In genomic region chr14:88478931-88479330, GRCh38 we compare ENCODE assay signal across 26 cellular contexts.
A peak's percentile ranks its signal among the peaks of the same experiment; 100 is the strongest.
DNase-seq lines count a peak whose midpoint lies in the region; ATAC-seq and FAIRE-seq lines count a peak whose summit lies in the region.
"Had no signal": no experiment of that assay in that cellular context is flagged by ENCODE, and none has a peak within 500 bp of the region (broad histone marks: within the 10 kb centered on the region; RNA-seq: fewer than 3 reads in every experiment).

No MANE protein-coding gene starts in this region.

- H3K4me1 ChIP-seq in trophoblast cell (ENCODE audit: control insufficient read depth in 1 of 2, insufficient read depth in 2 of 2, low read length in 2 of 2) = peaks cover 14 to 24% of the 10 kb centered on the region in 2 experiments
- H3K4me1 ChIP-seq: A549 had no signal

- no peak overlapping the region for H4K8ac ChIP-seq in trophoblast cell (ENCODE audit: low read depth, low read length)

- no peak overlapping the region for H3K4me2 ChIP-seq in trophoblast cell (ENCODE audit: low read length)
- H3K4me2 ChIP-seq: A549, BLaER1 had no signal

- no peak overlapping the region for H4K91ac ChIP-seq in trophoblast cell (ENCODE audit: low read depth, low read length)

- no peak overlapping the region for H3K27ac ChIP-seq in trophoblast cell (ENCODE audit: low read depth, low read length)
- H3K27ac ChIP-seq: 22Rv1, A549, BLaER1 had no signal

- H3K4me3 ChIP-seq in trophoblast cell (ENCODE audit: low read depth, low read length) = no peak overlapping the region
- H3K4me3 ChIP-seq: A549, BLaER1, GM12878 had no signal

- no peak overlapping the region for H3K4me3 Mint-ChIP-seq in stimulated activated naive CD8-positive, alpha-beta T cell treated with anti-CD3 and anti-CD28 coated beads, Interleukin-15, amount 100 ng/mL, for 72 hours
- H3K4me3 Mint-ChIP-seq: CD14-positive monocyte; CD4-positive, alpha-beta memory T cell; CD4-positive, CD25-positive, alpha-beta regulatory T cell; CD8-positive, alpha-beta memory T cell had no signal

- peak overlapping the region; percentile 15 for H3K18ac ChIP-seq in trophoblast cell (ENCODE audit: low read length)

- H3K9me3 Mint-ChIP-seq in stimulated activated naive CD8-positive, alpha-beta T cell treated with anti-CD3 and anti-CD28 coated beads, Interleukin-15, amount 100 ng/mL, for 72 hours = no peaks in the 10 kb centered on the region
- H3K9me3 Mint-ChIP-seq: CD8-positive, alpha-beta memory T cell had no signal

- ATAC-seq in stimulated activated naive CD8-positive, alpha-beta T cell treated with anti-CD3 and anti-CD28 coated beads, Interleukin-15, amount 100 ng/mL, for 72 hours = peak; percentile 27
- no peak for ATAC-seq in stimulated activated naive CD8-positive, alpha-beta T cell treated with anti-CD3 and anti-CD28 coated beads, Interleukin-15, Interleukin-2, amounts not matched to agents 100 U/mL and 50 U/mL, for 24 hours
- ATAC-seq in GM21381 (IDR thresholded peaks at IDR 0.05; ENCODE audit: unreplicated experiment) = no peak
- ATAC-seq: A549, GM12878 had no signal

- peaks cover 36 to 46% of the 10 kb centered on the region in 2 experiments for H3K36me3 ChIP-seq in trophoblast cell (ENCODE audit: control insufficient read depth in 1 of 2, insufficient read depth in 2 of 2, low read length in 2 of 2)
- H3K36me3 ChIP-seq: BE2C, BLaER1 had no signal

- H2AFZ ChIP-seq in trophoblast cell (ENCODE audit: insufficient read depth, low read length, poor library complexity) = no peak overlapping the region

- no peak overlapping the region for H2BK12ac ChIP-seq in trophoblast cell (ENCODE audit: low read length)

- no peak overlapping the region for H3K23ac ChIP-seq in trophoblast cell (ENCODE audit: low read length)

- no peak overlapping the region for H2BK120ac ChIP-seq in trophoblast cell (ENCODE audit: insufficient read depth, low read length, poor library complexity)

- H3K4me1 Mint-ChIP-seq in stimulated activated naive CD8-positive, alpha-beta T cell treated with anti-CD3 and anti-CD28 coated beads, Interleukin-15, amount 100 ng/mL, for 72 hours = no peaks in the 10 kb centered on the region
- H3K4me1 Mint-ChIP-seq: CD14-positive monocyte; CD4-positive, alpha-beta memory T cell; CD4-positive, CD25-positive, alpha-beta regulatory T cell; CD8-positive, alpha-beta memory T cell had no signal

- peak; percentile 9 for FAIRE-seq in urothelium cell line (lab: Jason Lieb, UNC)
- FAIRE-seq: A549, GM12878, GM12892, GM19239 had no signal

- H3K14ac ChIP-seq in trophoblast cell (ENCODE audit: low read length) = no peak overlapping the region

- no peak overlapping the region for H4K12ac ChIP-seq in trophoblast cell (ENCODE audit: low read depth, low read length)

- H3K79me1 ChIP-seq in trophoblast cell (ENCODE audit: low read length) = peaks cover 9% of the 10 kb centered on the region

- no peaks in the 10 kb centered on the region for H3K27me3 ChIP-seq in trophoblast cell (ENCODE audit: insufficient read depth, low read length)
- H3K27me3 ChIP-seq: BE2C, BLaER1 had no signal

- peaks cover 15% of the 10 kb centered on the region for H3K27me3 Mint-ChIP-seq in stimulated activated naive CD8-positive, alpha-beta T cell treated with anti-CD3 and anti-CD28 coated beads, Interleukin-15, amount 100 ng/mL, for 72 hours
- H3K27me3 Mint-ChIP-seq: CD4-positive, CD25-positive, alpha-beta regulatory T cell had no signal

- H2AK5ac ChIP-seq in trophoblast cell (ENCODE audit: low read length) = no peak overlapping the region

- no peak overlapping the region for H2BK5ac ChIP-seq in trophoblast cell (ENCODE audit: low read depth, low read length, poor library complexity)

- H3K27ac Mint-ChIP-seq in stimulated activated naive CD8-positive, alpha-beta T cell treated with anti-CD3 and anti-CD28 coated beads, Interleukin-15, amount 100 ng/mL, for 72 hours = no peak overlapping the region
- H3K27ac Mint-ChIP-seq: CD14-positive monocyte; CD4-positive, alpha-beta memory T cell; CD4-positive, CD25-positive, alpha-beta regulatory T cell; CD8-positive, alpha-beta memory T cell had no signal

- no peak for DNase-seq in stimulated activated naive CD8-positive, alpha-beta T cell treated with anti-CD3 and anti-CD28 coated beads, Interleukin-15, amount 100 ng/mL, for 72 hours
- DNase-seq in stimulated activated naive CD8-positive, alpha-beta T cell treated with anti-CD3 and anti-CD28 coated beads, Interleukin-15, Interleukin-2, amounts not matched to agents 100 U/mL and 50 U/mL, for 24 hours = no peak
- DNase-seq in trophoblast cell (no peak), urothelium cell line (ENCODE audit: low spot score) (no peak), AG08396 (ENCODE audit: low spot score) (no peak)
- DNase-seq: BE2C; C1 segment of cervical spinal cord; CD4-positive, alpha-beta memory T cell; CD4-positive, CD25-positive, alpha-beta regulatory T cell; CD8-positive, alpha-beta memory T cell; COR-L47; DMS 273 treated with DMSO at 0.1 percent for 48 hours; DMS153; DMS53; DMS79; DND-41; EL; GDM1 had no signal

- WGBS in trophoblast cell (ENCODE audit: extremely low coverage, insufficient coverage, insufficient read length) = no CpG with 5 or more reads among the region's 36 CpGs

- no peak overlapping the region for H3K9ac ChIP-seq in trophoblast cell (ENCODE audit: low read length)
- H3K9ac ChIP-seq: BLaER1 had no signal

- peaks cover 6% of the 10 kb centered on the region for H3K9me3 ChIP-seq in trophoblast cell (ENCODE audit: insufficient read depth, low read depth, low read length)
- H3K9me3 ChIP-seq: A549, BE2C had no signal

- H3K79me2 ChIP-seq in trophoblast cell (ENCODE audit: control insufficient read depth, insufficient read depth, low read length, poor library complexity) = peaks cover 2% of the 10 kb centered on the region

- H3K4ac ChIP-seq in trophoblast cell (ENCODE audit: low read depth, low read length) = no peak overlapping the region
